In the genomic region with DNA sequence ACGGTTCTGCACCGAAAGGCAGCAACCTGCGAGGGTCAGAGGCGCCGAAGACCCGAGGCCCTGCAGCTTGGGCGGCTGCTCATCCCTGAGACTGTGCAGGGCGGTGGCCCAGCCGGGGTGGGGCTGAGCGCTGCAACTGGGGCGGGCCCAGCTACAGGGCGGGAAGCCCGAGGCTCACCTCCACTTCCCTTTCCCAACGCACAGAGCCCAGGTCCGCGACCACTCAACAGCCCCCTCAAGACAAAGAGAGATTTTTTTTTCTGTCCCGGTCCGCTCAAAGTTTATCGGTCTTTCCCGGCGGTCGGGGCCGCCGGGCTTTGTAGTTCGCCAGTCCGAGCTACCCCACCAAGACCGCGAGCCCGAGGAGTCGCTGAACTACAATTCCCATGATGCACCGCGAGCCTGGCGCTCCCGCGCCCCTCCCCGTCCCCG, we compare ENCODE assay signal across 8 cellular contexts. TPM values are rescaled to one million over a fixed set of nuclear protein-coding genes. Genes with fewer than 3 reads are reported as not detected.
DNase-seq lines count a peak whose midpoint lies in the region; ATAC-seq and TF ChIP-seq lines count a peak whose summit lies in the region.

No MANE protein-coding gene starts in this region.

- H3K4me1 ChIP-seq in BLaER1 (peaks cover 60% of the 10 kb centered on the region), colonic mucosa (peaks cover 7% of the 10 kb centered on the region)

- H3K27me3 ChIP-seq in BLaER1 (no peaks in the 10 kb centered on the region), colonic mucosa (no peaks in the 10 kb centered on the region), layer of hippocampus (ENCODE audit: control insufficient read depth, insufficient read depth, low read length) (no peaks in the 10 kb centered on the region)

- H3K9ac ChIP-seq in BLaER1 (peak overlapping the region; percentile 94), colonic mucosa (ENCODE audit: low read depth in 2 of 2, low read length in 2 of 2) (peak overlapping the region; percentile 77 to 82)

- TF ChIP-seq CTCF in colonic mucosa (IDR thresholded peaks at IDR 0.05), result no peak

- peak; percentile 81 for ATAC-seq in GM19328 (IDR thresholded peaks at IDR 0.05; ENCODE audit: unreplicated experiment)
- ATAC-seq in HG03460 (IDR thresholded peaks at IDR 0.05; ENCODE audit: unreplicated experiment), result peak; percentile 80

- peak overlapping the region; percentile 90 for H3K27ac ChIP-seq in BLaER1
- peak overlapping the region; percentile 75 for H3K27ac ChIP-seq in colonic mucosa
- H3K27ac ChIP-seq in layer of hippocampus (ENCODE audit: low read depth, low read length), result peak overlapping the region; percentile 95

- H3K9me3 ChIP-seq in BLaER1 (0 out of 2 replicates have a peak, but pooled peaks cover 4% of the 10 kb centered on the region), colonic mucosa (no peaks in the 10 kb centered on the region)

- DNase-seq in NCI-H524 treated with DMSO at 0.1 percent for 48 hours (lab: John Stamatoyannopoulos, UW) (peak; percentile 94), colonic mucosa (peak; percentile 95)
- DNase-seq in activated CD4-positive, alpha-beta T cell treated with anti-CD3 and anti-CD28 coated beads for 48 hours, result peak; percentile 94
- DNase-seq in stimulated activated CD4-positive, alpha-beta T cell treated with anti-CD3 and anti-CD28 coated beads, Interleukin-1b, Interleukin-23, amount 100 ng/mL, for 24 hours (ENCODE audit: low read depth in 4 of 4, low spot score in 1 of 4), result peak; percentile 84 to 90 (median 86)

- intact Hi-C loops in colonic mucosa (cut with DNase I), result no loop called here

- H3K4me2 ChIP-seq in BLaER1, result peak overlapping the region; percentile 92

- H3K4me3 ChIP-seq in BLaER1 (peak overlapping the region; percentile 88), colonic mucosa (peak overlapping the region; percentile 99)

- H4K20me1 ChIP-seq in BLaER1, result peaks cover 1% of the 10 kb centered on the region; the same call in 1 of the 2 replicates

- peaks cover 11% of the 10 kb centered on the region; the same call in 1 of the 2 replicates for H3K36me3 ChIP-seq in BLaER1
- H3K36me3 ChIP-seq in colonic mucosa, result no peaks in the 10 kb centered on the region

RNA-seq across cellular contexts. Expression of gene KATNAL1, which starts 0.6 kb away (rescaled TPM):
- 1 to 10 TPM; 5.9 to 9.3 TPM for total RNA-seq in colonic mucosa

Comparison
In these comparisons a context has a peak if more than half of its experiments do, and no peak if none do; other contexts are left out.
1. Peak in every context shown above with its lines: DNase-seq, ATAC-seq, H3K4me3 ChIP-seq and H3K27ac ChIP-seq.